In the genomic region with DNA sequence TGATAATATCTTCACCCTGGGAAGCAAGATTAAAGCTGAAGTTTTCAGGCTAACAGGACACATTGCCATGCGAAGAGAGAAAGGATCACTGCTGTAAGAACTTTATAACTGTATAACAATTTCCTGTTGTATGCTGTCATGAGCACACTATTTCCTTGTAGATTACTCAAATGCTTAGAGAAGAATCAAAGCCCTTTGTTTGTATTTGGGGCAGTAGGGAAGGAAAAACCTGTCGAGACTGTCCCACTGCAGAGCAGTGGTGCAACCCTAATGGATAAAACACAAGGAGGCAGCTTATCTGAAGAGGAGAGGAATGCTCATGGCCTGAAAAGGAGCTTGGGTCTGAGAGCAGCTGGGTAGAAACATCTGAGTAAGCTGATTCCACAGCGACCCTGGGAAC, we compare ENCODE assay signal across 30 cellular contexts.
"Had no signal": no experiment of that assay in that cellular context is flagged by ENCODE, and none has a peak within 500 bp of the region (broad histone marks: within the 10 kb centered on the region; RNA-seq: fewer than 3 reads in every experiment).

No MANE protein-coding gene starts in this region.

- H3K4me1 ChIP-seq: adrenal gland, body of pancreas, colonic mucosa, esophagus squamous epithelium had no signal

- DNase-seq: activated CD4-positive, alpha-beta memory T cell treated with anti-CD3 and anti-CD28 coated beads, Interleukin-2, amount 10 ng/mL, durations not matched to agents 7 days and 5 days; activated CD4-positive, alpha-beta T cell treated with anti-CD3 and anti-CD28 coated beads for 36 hours; activated CD4-positive, alpha-beta T cell treated with anti-CD3 and anti-CD28 coated beads, Interleukin-2, amount 10 ng/mL, durations not matched to agents 24 days and 14 days; activated CD4-positive, alpha-beta T cell treated with anti-CD3 and anti-CD28 coated beads, Interleukin-2, amount 50 U/mL, for 4 hours; activated CD4-positive, CD25-positive, alpha-beta regulatory T cell; activated CD4-positive, CD25-positive, alpha-beta regulatory T cell treated with anti-CD3 and anti-CD28 coated beads, Interleukin-2, amount 50 U/mL, for 72 hours; activated CD8-positive, alpha-beta memory T cell treated with anti-CD3 and anti-CD28 coated beads, Interleukin-2, amount 50 U/mL, for 48 hours; activated effector memory CD4-positive, alpha-beta T cell treated with Interleukin-2 at 50 U/mL for 16 hours; activated gamma-delta T cell treated with Interleukin-2 at 50 U/mL for 16 hours; activated naive CD4-positive, alpha-beta T cell treated with anti-CD3 and anti-CD28 coated beads for 36 hours; activated naive CD8-positive, alpha-beta T cell treated with anti-CD3 and anti-CD28 coated beads for 36 hours; activated naive CD8-positive, alpha-beta T cell treated with anti-CD3 and anti-CD28 coated beads, Interleukin-2, amount 50 U/mL, for 24 hours; activated T-cell treated with anti-CD3 and anti-CD28 coated beads, Interleukin-2, amount 50 U/mL, for 4 hours; adrenal gland; amygdala; aorta; body of pancreas; central memory CD4-positive, alpha-beta T cell; cerebellar nuclear complex; colonic mucosa; effector CD8-positive, alpha-beta T cell; erythroblast; esophagus squamous epithelium; foreskin fibroblast; head of caudate nucleus; T-helper 2 cell had no signal

- ATAC-seq: activated CD4-positive, alpha-beta T cell treated with anti-CD3 and anti-CD28 coated beads for 36 hours; activated naive CD8-positive, alpha-beta T cell treated with anti-CD3 and anti-CD28 coated beads, Interleukin-2, amount 50 U/mL, for 24 hours; activated T-cell treated with anti-CD3 and anti-CD28 coated beads, Interleukin-2, amount 50 U/mL, for 4 hours; activated T-helper 17 cell treated with anti-CD3 and anti-CD28 coated beads, Interleukin-2, amount 50 U/mL, for 72 hours; body of pancreas had no signal

- H3K4me3 ChIP-seq: adrenal gland, body of pancreas, cardiac muscle cell, colonic mucosa, esophagus squamous epithelium had no signal

- H3K27ac ChIP-seq: adrenal gland, body of pancreas, cardiac muscle cell, colonic mucosa, esophagus squamous epithelium had no signal

- FAIRE-seq: endometrium, frontal cortex had no signal

- H3K27me3 ChIP-seq: adrenal gland, body of pancreas, cardiac muscle cell, colonic mucosa had no signal

- H3K36me3 ChIP-seq: adrenal gland, cardiac muscle cell, colonic mucosa, esophagus squamous epithelium had no signal

- H3K9me3 ChIP-seq: adrenal gland, body of pancreas, colonic mucosa, esophagus squamous epithelium had no signal
